Comparison of ENCODE assay signal across 16 cellular contexts in the genomic region with DNA sequence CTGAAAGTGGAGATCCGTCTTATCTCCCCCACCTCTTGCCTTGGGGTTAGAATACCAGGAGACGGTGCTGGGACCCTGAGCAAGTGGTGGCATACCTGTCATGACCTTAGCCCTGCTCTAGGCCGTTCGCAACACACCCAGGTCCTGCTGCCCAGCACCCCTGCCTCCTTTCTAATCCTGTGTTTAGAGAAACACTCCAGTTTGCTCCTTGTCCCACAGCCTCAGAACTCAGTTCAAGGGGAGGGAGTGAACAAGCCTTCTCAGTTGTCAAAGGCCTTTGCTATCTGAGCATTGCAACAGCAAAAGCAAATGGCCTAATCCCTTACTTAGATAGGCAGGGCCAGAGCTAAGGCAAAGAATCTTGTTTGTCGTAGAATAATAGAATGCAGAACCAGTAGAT.
A peak's percentile ranks its signal among the peaks of the same experiment; 100 is the strongest.
DNase-seq lines count a peak whose midpoint lies in the region; ATAC-seq and TF ChIP-seq lines count a peak whose summit lies in the region.
"Had no signal": no experiment of that assay in that cellular context is flagged by ENCODE, and none has a peak within 500 bp of the region (broad histone marks: within the 10 kb centered on the region; RNA-seq: fewer than 3 reads in every experiment).

No MANE protein-coding gene starts in this region.

- H2BK5ac ChIP-seq in trophoblast cell (ENCODE audit: low read depth, low read length, poor library complexity) = peak overlapping the region; percentile 50

- no TSS peak for BruUV-seq in Caco-2 (replicated peaks; lab: Mats Ljungman, UMichigan)

- no peak overlapping the region for H3K9ac ChIP-seq in trophoblast cell (ENCODE audit: low read length)

- no peak overlapping the region for H3K14ac ChIP-seq in trophoblast cell (ENCODE audit: low read length)

- peaks cover 19% of the 10 kb centered on the region for H3K9me3 ChIP-seq in Caco-2
- no peaks in the 10 kb centered on the region for H3K9me3 ChIP-seq in body of pancreas
- no peaks in the 10 kb centered on the region for H3K9me3 ChIP-seq in left lung
- H3K9me3 ChIP-seq in trophoblast cell (ENCODE audit: insufficient read depth, low read depth, low read length) = peaks cover 6% of the 10 kb centered on the region

- ATAC-seq in body of pancreas = no peak
- ATAC-seq in left lung = peak; percentile 64
- no peak for ATAC-seq in natural killer cell

- no peak overlapping the region for H4K12ac ChIP-seq in trophoblast cell (ENCODE audit: low read depth, low read length)

- H3K79me2 ChIP-seq in trophoblast cell (ENCODE audit: control insufficient read depth, insufficient read depth, low read length, poor library complexity) = no peaks in the 10 kb centered on the region

- H4K8ac ChIP-seq in trophoblast cell (ENCODE audit: low read depth, low read length) = no peak overlapping the region

- no peak overlapping the region for H3K4me2 ChIP-seq in trophoblast cell (ENCODE audit: low read length)

- peak in 1 of 3 donors; percentile 10 for TF ChIP-seq POLR2A in body of pancreas (IDR thresholded peaks at IDR 0.05)

- peaks cover 37% of the 10 kb centered on the region for H3K4me1 ChIP-seq in Caco-2
- peaks cover 40% of the 10 kb centered on the region for H3K4me1 ChIP-seq in body of pancreas
- peaks cover 0 to 3% of the 10 kb centered on the region in 2 donors for H3K4me1 ChIP-seq in left lung
- peaks cover 18 to 20% of the 10 kb centered on the region in 2 experiments for H3K4me1 ChIP-seq in trophoblast cell (ENCODE audit: control insufficient read depth in 1 of 2, insufficient read depth in 2 of 2, low read length in 2 of 2)

- DNase-seq in Caco-2 (peak; percentile 86 to 94), body of pancreas (peak in 1 of 4 donors; percentile 38), left lung (peak in 1 of 2 donors; percentile 42), trophoblast cell (peak; percentile 92 to 93), natural killer cell (no peak), putamen (ENCODE audit: low spot score) (no peak), NCI-H446 (lab: John Stamatoyannopoulos, UW) (no peak)
- no peak for DNase-seq in activated CD4-positive, alpha-beta T cell treated with anti-CD3 and anti-CD28 coated beads, Interleukin-2, amount 10 ng/mL, durations not matched to agents 24 days and 14 days
- DNase-seq: C1 segment of cervical spinal cord, COR-L47, H7, Karpas-422, NCI-H2029, NCI-H2171 treated with DMSO at 0.1 percent for 48 hours, NCI-H524, OCI-M1 had no signal

- H3K4me1 Mint-ChIP-seq in Caco-2 (ENCODE audit: low read depth, unreplicated experiment) (peaks cover 25% of the 10 kb centered on the region), natural killer cell (no peaks in the 10 kb centered on the region)
- no peaks in the 10 kb centered on the region for H3K4me1 Mint-ChIP-seq in activated CD4-positive, alpha-beta T cell treated with anti-CD3 and anti-CD28 coated beads, Interleukin-2, amount 10 ng/mL, durations not matched to agents 24 days and 14 days

- H2BK12ac ChIP-seq in trophoblast cell (ENCODE audit: low read length) = no peak overlapping the region

- H3K27me3 Mint-ChIP-seq in Caco-2 (ENCODE audit: insufficient read depth, unreplicated experiment) = no peaks in the 10 kb centered on the region
- H3K27me3 Mint-ChIP-seq in natural killer cell (ENCODE audit: low read depth in 2 of 2) = peaks cover 3 to 8% of the 10 kb centered on the region in 2 donors
- H3K27me3 Mint-ChIP-seq in activated CD4-positive, alpha-beta T cell treated with anti-CD3 and anti-CD28 coated beads, Interleukin-2, amount 10 ng/mL, durations not matched to agents 24 days and 14 days = no peaks in the 10 kb centered on the region

- H3K27me3 ChIP-seq in Caco-2 (replicated peaks; ENCODE audit: control insufficient read depth, insufficient read depth, low read length) (no peaks in the 10 kb centered on the region), body of pancreas (no peaks in the 10 kb centered on the region), left lung (no peaks in the 10 kb centered on the region), trophoblast cell (ENCODE audit: insufficient read depth, low read length) (no peaks in the 10 kb centered on the region)

- no peak overlapping the region for H2AFZ ChIP-seq in trophoblast cell (ENCODE audit: insufficient read depth, low read length, poor library complexity)

- CTCF ChIA-PET in Caco-2 (lab: Charles Lee) = interaction anchor here (0.7 to 0.9 kb wide), 3 partner anchors 70 to 453 kb away, joined by 3 to 11 read pairs (median 5); no protein-coding TSS in a partner anchor

- POLR2A ChIA-PET in Caco-2 (lab: Charles Lee) = interaction anchor here (0.5 to 1.0 kb wide), 3 partner anchors 15 to 113 kb away, joined by 3 to 6 read pairs (median 4); no protein-coding TSS in a partner anchor

- no peak overlapping the region for H3K23ac ChIP-seq in trophoblast cell (ENCODE audit: low read length)

- H3K36me3 ChIP-seq in Caco-2 (ENCODE audit: control insufficient read depth, insufficient read depth, low read length) (no peaks in the 10 kb centered on the region), body of pancreas (replicated peaks in 1 of 2; ENCODE audit: insufficient read depth in 1 of 2, low read depth in 2 of 2) (no peaks in the 10 kb centered on the region), left lung (no peaks in the 10 kb centered on the region), trophoblast cell (ENCODE audit: control insufficient read depth in 1 of 2, insufficient read depth in 2 of 2, low read length in 2 of 2) (no peaks in the 10 kb centered on the region)

- intact Hi-C loops in Caco-2 (cut with micrococcal nuclease; ENCODE audit: unreplicated experiment) (loop anchor here (1.0 to 5.0 kb wide), 7 partner anchors 15 to 174 kb away; no protein-coding TSS in a partner anchor), body of pancreas (cut with DNase I) (no loop called here), left lung (cut with DNase I) (no loop called here), natural killer cell (cut with micrococcal nuclease) (no loop called here)
- intact Hi-C loops in activated CD4-positive, alpha-beta T cell treated with anti-CD3 and anti-CD28 coated beads, Interleukin-2, amount 10 ng/mL, durations not matched to agents 24 days and 14 days (cut with micrococcal nuclease) = no loop called here

- H3K4me3 Mint-ChIP-seq in Caco-2 (ENCODE audit: unreplicated experiment) (peak overlapping the region; percentile 42), natural killer cell (no peak overlapping the region)
- no peak overlapping the region for H3K4me3 Mint-ChIP-seq in activated CD4-positive, alpha-beta T cell treated with anti-CD3 and anti-CD28 coated beads, Interleukin-2, amount 10 ng/mL, durations not matched to agents 24 days and 14 days

- whole genome bisulfite sequencing in body of pancreas, 2 donors = 41 to 50% methylated on average over 5 of the region's 5 CpGs
- WGBS in trophoblast cell (ENCODE audit: extremely low coverage, insufficient coverage, insufficient read length) = no CpG with 5 or more reads among the region's 5 CpGs

- no peak overlapping the region for H2AK5ac ChIP-seq in trophoblast cell (ENCODE audit: low read length)

- no peak overlapping the region for H2BK120ac ChIP-seq in trophoblast cell (ENCODE audit: insufficient read depth, low read length, poor library complexity)

- H3K36me3 Mint-ChIP-seq in Caco-2 (ENCODE audit: insufficient read depth, unreplicated experiment) (peaks cover 15% of the 10 kb centered on the region), natural killer cell (no peaks in the 10 kb centered on the region)
- H3K36me3 Mint-ChIP-seq in activated CD4-positive, alpha-beta T cell treated with anti-CD3 and anti-CD28 coated beads, Interleukin-2, amount 10 ng/mL, durations not matched to agents 24 days and 14 days (ENCODE audit: low read depth) = peaks cover 11% of the 10 kb centered on the region

- no peak overlapping the region for H4K91ac ChIP-seq in trophoblast cell (ENCODE audit: low read depth, low read length)

- H3K27ac Mint-ChIP-seq in Caco-2 (ENCODE audit: unreplicated experiment) (peak overlapping the region; percentile 98), natural killer cell (no peak overlapping the region)
- no peak overlapping the region for H3K27ac Mint-ChIP-seq in activated CD4-positive, alpha-beta T cell treated with anti-CD3 and anti-CD28 coated beads, Interleukin-2, amount 10 ng/mL, durations not matched to agents 24 days and 14 days

- H3K4ac ChIP-seq in trophoblast cell (ENCODE audit: low read depth, low read length) = no peak overlapping the region

- H3K4me3 ChIP-seq in Caco-2 (ENCODE audit: low read depth, low read length) (no peak overlapping the region), body of pancreas (no peak overlapping the region), left lung (no peak overlapping the region), trophoblast cell (ENCODE audit: low read depth, low read length) (no peak overlapping the region)

- H3K79me1 ChIP-seq in trophoblast cell (ENCODE audit: low read length) = peaks cover 7% of the 10 kb centered on the region

- H3K18ac ChIP-seq in trophoblast cell (ENCODE audit: low read length) = no peak overlapping the region

- H3K27ac ChIP-seq in body of pancreas (peak overlapping the region; percentile 95 to 97 (median 96)), left lung (peak overlapping the region; percentile 67 to 79), trophoblast cell (ENCODE audit: low read depth, low read length) (peak overlapping the region; percentile 87)

- H3K9me3 Mint-ChIP-seq in Caco-2 (ENCODE audit: unreplicated experiment) = peaks cover 13% of the 10 kb centered on the region
- H3K9me3 Mint-ChIP-seq in natural killer cell = peaks cover 0 to 2% of the 10 kb centered on the region in 2 donors
- peaks cover 26% of the 10 kb centered on the region for H3K9me3 Mint-ChIP-seq in activated CD4-positive, alpha-beta T cell treated with anti-CD3 and anti-CD28 coated beads, Interleukin-2, amount 10 ng/mL, durations not matched to agents 24 days and 14 days

- TF ChIP-seq CTCF in Caco-2 (IDR thresholded peaks at IDR 0.05; ENCODE audit: insufficient read depth in 1 of 2, low read depth in 1 of 2, low read length in 1 of 2, severe bottlenecking in 1 of 2, unreplicated experiment in 1 of 2) = no peak
- TF ChIP-seq CTCF in body of pancreas (IDR thresholded peaks at IDR 0.05) = no peak
- no peak for TF ChIP-seq CTCF in left lung (IDR thresholded peaks at IDR 0.05)
- TF ChIP-seq CTCF in natural killer cell (IDR thresholded peaks at IDR 0.05) = no peak

Comparison
In these comparisons a context has a peak if more than half of its experiments do, and no peak if none do; other contexts are left out.
1. DNase-seq: peak in Caco-2 (2 of 2) and trophoblast cell (2 of 2); none in natural killer cell (single experiment), activated CD4-positive, alpha-beta T cell treated with anti-CD3 and anti-CD28 coated beads, Interleukin-2, amount 10 ng/mL, durations not matched to agents 24 days and 14 days (single experiment), putamen (single experiment) and NCI-H446 (0 of 2).
2. Peak in every context shown above with its lines, with median percentiles within 50 percentile points of each other: H3K27ac ChIP-seq.